In genomic region chr10:78529262-78529661, GRCh38 we compare ENCODE assay signal across 17 cellular contexts.
DNase-seq lines count a peak whose midpoint lies in the region; ATAC-seq and TF ChIP-seq lines count a peak whose summit lies in the region.
"Had no signal": no experiment of that assay in that cellular context is flagged by ENCODE, and none has a peak within 500 bp of the region (broad histone marks: within the 10 kb centered on the region; RNA-seq: fewer than 3 reads in every experiment).

No MANE protein-coding gene starts in this region.

- WGBS in hepatocyte (ENCODE audit: low lambda C conversion rate, missing lambda C conversion rate), result 62% methylated on average over 2 of the region's 2 CpGs

- ATAC-seq in GM18502 (IDR thresholded peaks at IDR 0.05; ENCODE audit: poor library complexity, unreplicated experiment), result no peak
- no peak for ATAC-seq in HG02763 (IDR thresholded peaks at IDR 0.05; ENCODE audit: unreplicated experiment)
- ATAC-seq: esophagus mucosa; naive thymus-derived CD4-positive, alpha-beta T cell; SK-N-SH treated with all-trans-retinoic acid at 6 μM for 48 hours had no signal

- peak overlapping the region; percentile 29 for H3K4me2 ChIP-seq in hepatocyte

- no peak overlapping the region for H3K4me3 ChIP-seq in hepatocyte
- H3K4me3 ChIP-seq: GM23248, lung, Peyer's patch, suprapubic skin had no signal

- in situ Hi-C loops in ACHN (cut with HindIII; ENCODE audit: low pct_ligation_motif_present, low pct_unique_long_range_greater_than_20kb, low sequenced_read_pairs), result no loop called here

- no peaks in the 10 kb centered on the region for H3K9me3 ChIP-seq in hepatocyte (ENCODE audit: low read depth)
- H3K9me3 ChIP-seq: Peyer's patch, suprapubic skin had no signal

- peak; percentile 79 for DNase-seq in DMS53 treated with DMSO at 0.1 percent for 48 hours (lab: John Stamatoyannopoulos, UW; ENCODE audit: unreplicated experiment)
- DNase-seq in NCI-H187 (lab: John Stamatoyannopoulos, UW), result peak; percentile 42 to 57
- DNase-seq in NCI-H510A treated with DMSO at 0.1 percent for 48 hours (lab: John Stamatoyannopoulos, UW), result peak; percentile 97
- DNase-seq in hepatocyte (ENCODE audit: low spot score), result no peak
- DNase-seq in HuH-7 (ENCODE audit: low spot score), result no peak
- DNase-seq in ACHN, result no peak
- DNase-seq: GM23248; naive thymus-derived CD4-positive, alpha-beta T cell; NCI-H526 treated with DMSO at 0.1 percent for 48 hours; stimulated activated CD4-positive, alpha-beta T cell treated with anti-CD3 and anti-CD28 coated beads, Interleukin-2, amount 100 ng/mL, for 48 hours had no signal

- H3K36me3 ChIP-seq in hepatocyte (replicated peaks; ENCODE audit: insufficient read depth, low read depth), result no peaks in the 10 kb centered on the region
- H3K36me3 ChIP-seq: Peyer's patch, suprapubic skin had no signal

- TF ChIP-seq CTCF in hepatocyte (IDR thresholded peaks at IDR 0.05; ENCODE audit: poor library complexity), result no peak

- H3K27me3 ChIP-seq in hepatocyte, result no peaks in the 10 kb centered on the region
- H3K27me3 ChIP-seq: Peyer's patch, suprapubic skin had no signal

- H3K4me1 ChIP-seq in hepatocyte (ENCODE audit: insufficient read depth), result peaks cover 19% of the 10 kb centered on the region
- H3K4me1 ChIP-seq: Peyer's patch, suprapubic skin had no signal

- no peak overlapping the region for H2AFZ ChIP-seq in hepatocyte
- H2AFZ ChIP-seq: GM23248 had no signal

- peak overlapping the region; percentile 67 for H3K27ac ChIP-seq in hepatocyte
- H3K27ac ChIP-seq: GM23248, Peyer's patch, suprapubic skin had no signal

- no peaks in the 10 kb centered on the region for H3K79me2 ChIP-seq in hepatocyte

- no peaks in the 10 kb centered on the region for H4K20me1 ChIP-seq in hepatocyte (ENCODE audit: insufficient read depth, poor library complexity, severe bottlenecking)

- no peaks in the 10 kb centered on the region for H3K9me2 ChIP-seq in hepatocyte (replicated peaks; ENCODE audit: insufficient read depth)

Comparison
In these comparisons a context has a peak if more than half of its experiments do, and no peak if none do; other contexts are left out.
1. DNase-seq: peak in DMS53 treated with DMSO at 0.1 percent for 48 hours (single experiment), NCI-H187 (2 of 2) and NCI-H510A treated with DMSO at 0.1 percent for 48 hours (single experiment); none in hepatocyte (single experiment), HuH-7 (single experiment) and ACHN (single experiment).